In the genomic region with DNA sequence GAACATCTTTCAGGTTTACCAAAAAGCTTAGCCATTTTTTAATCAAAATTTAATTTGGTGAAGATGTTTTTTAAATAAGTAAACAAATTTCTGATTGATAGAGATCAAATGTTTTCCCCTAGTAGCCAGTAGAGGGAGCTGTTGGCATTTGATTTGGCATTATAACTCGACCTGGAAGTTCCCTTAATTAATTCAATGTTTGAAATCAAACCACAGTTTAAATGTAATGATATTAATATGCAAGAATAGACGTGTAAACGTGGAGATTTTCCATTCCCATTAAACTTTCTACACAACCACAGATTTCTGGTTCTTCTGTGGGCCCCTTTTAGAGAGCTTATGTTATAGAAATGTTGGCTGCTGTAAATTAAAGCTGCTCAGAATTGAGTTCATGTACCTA, we compare ENCODE assay signal across 8 cellular contexts.
A peak's percentile ranks its signal among the peaks of the same experiment; 100 is the strongest.
DNase-seq lines count a peak whose midpoint lies in the region; ATAC-seq and TF ChIP-seq lines count a peak whose summit lies in the region.

No MANE protein-coding gene starts in this region.

- H3K36me3 Mint-ChIP-seq in WTC11 = no peaks in the 10 kb centered on the region

- no peaks in the 10 kb centered on the region for H3K9me3 ChIP-seq in right cardiac atrium (ENCODE audit: control insufficient read depth, low read length)

- CTCF ChIA-PET in WTC11 (lab: Charles Lee) = interaction anchor here (0.6 to 2.6 kb wide), 19 partner anchors 10 to 926 kb away, joined by 3 to 14 read pairs (median 3); no protein-coding TSS in a partner anchor

- no peaks in the 10 kb centered on the region for H3K27me3 ChIP-seq in right cardiac atrium (ENCODE audit: control insufficient read depth, insufficient read depth)

- no peaks in the 10 kb centered on the region for H3K27me3 Mint-ChIP-seq in WTC11 (ENCODE audit: low read depth)

- H3K4me1 ChIP-seq in right cardiac atrium (ENCODE audit: control insufficient read depth, insufficient read depth, low read length) = peaks cover 2% of the 10 kb centered on the region

- H3K4me3 ChIP-seq in right cardiac atrium (ENCODE audit: low read length) = peak overlapping the region; percentile 38

- peak; percentile 25 for DNase-seq in SKM-1 treated with dmso at 0.1 percent for 144 hours (lab: John Stamatoyannopoulos, UW; ENCODE audit: unreplicated experiment)
- no peak for DNase-seq in SKM-1 (lab: John Stamatoyannopoulos, UW; ENCODE audit: unreplicated experiment)
- DNase-seq in NCI-H1694 treated with DMSO at 0.1 percent for 48 hours (lab: John Stamatoyannopoulos, UW) = peak; percentile 81
- no peak for DNase-seq in WTC11 (ENCODE audit: low spot score)
- no peak for DNase-seq in right cardiac atrium
- DNase-seq in stromal cell of bone marrow (ENCODE audit: low read depth) = peak; percentile 30
- DNase-seq in posterior vena cava (ENCODE audit: low spot score) = no peak

- TF ChIP-seq CTCF in WTC11 (IDR thresholded peaks at IDR 0.05) = peak; percentile 58; the same call in 1 of the 2 replicates

- no peak overlapping the region for H3K27ac ChIP-seq in right cardiac atrium (ENCODE audit: low read length)

- no peaks in the 10 kb centered on the region for H3K9me3 Mint-ChIP-seq in WTC11

- H3K27ac Mint-ChIP-seq in WTC11 = no peak overlapping the region

- 0% methylated on average over 3 of the region's 3 CpGs for whole genome bisulfite sequencing in right cardiac atrium

- POLR2A ChIA-PET in WTC11 (lab: Charles Lee) = no interaction called here

- peaks cover 42% of the 10 kb centered on the region for H3K4me1 Mint-ChIP-seq in WTC11

- no peak overlapping the region for H3K4me3 Mint-ChIP-seq in WTC11

- intact Hi-C loops in right cardiac atrium (cut with DNase I) = loop anchor here (5.0 to 10.0 kb wide), 5 partner anchors 73 to 997 kb away; no protein-coding TSS in a partner anchor
- intact Hi-C loops in posterior vena cava (cut with DNase I) = loop anchor here (5.0 to 10.0 kb wide), 3 partner anchors 925 to 997 kb away; no protein-coding TSS in a partner anchor

- ATAC-seq in WTC11 (no peak), right cardiac atrium (peak in 1 of 2 donors; percentile 44), HG03045 (IDR thresholded peaks at IDR 0.05; ENCODE audit: unreplicated experiment) (no peak)

TF ChIP-seq in WTC11, 78 proteins besides CTCF, POLR2A, EP300 and RAD21 (continues in another document):
- TF ChIP-seq, protein P1, sequence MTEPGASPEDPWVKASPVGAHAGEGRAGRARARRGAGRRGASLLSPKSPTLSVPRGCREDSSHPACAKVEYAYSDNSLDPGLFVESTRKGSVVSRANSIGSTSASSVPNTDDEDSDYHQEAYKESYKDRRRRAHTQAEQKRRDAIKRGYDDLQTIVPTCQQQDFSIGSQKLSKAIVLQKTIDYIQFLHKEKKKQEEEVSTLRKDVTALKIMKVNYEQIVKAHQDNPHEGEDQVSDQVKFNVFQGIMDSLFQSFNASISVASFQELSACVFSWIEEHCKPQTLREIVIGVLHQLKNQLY (CRISPR knock-in tag; IDR thresholded peaks at IDR 0.05) = no peak
- TF ChIP-seq, protein P2, sequence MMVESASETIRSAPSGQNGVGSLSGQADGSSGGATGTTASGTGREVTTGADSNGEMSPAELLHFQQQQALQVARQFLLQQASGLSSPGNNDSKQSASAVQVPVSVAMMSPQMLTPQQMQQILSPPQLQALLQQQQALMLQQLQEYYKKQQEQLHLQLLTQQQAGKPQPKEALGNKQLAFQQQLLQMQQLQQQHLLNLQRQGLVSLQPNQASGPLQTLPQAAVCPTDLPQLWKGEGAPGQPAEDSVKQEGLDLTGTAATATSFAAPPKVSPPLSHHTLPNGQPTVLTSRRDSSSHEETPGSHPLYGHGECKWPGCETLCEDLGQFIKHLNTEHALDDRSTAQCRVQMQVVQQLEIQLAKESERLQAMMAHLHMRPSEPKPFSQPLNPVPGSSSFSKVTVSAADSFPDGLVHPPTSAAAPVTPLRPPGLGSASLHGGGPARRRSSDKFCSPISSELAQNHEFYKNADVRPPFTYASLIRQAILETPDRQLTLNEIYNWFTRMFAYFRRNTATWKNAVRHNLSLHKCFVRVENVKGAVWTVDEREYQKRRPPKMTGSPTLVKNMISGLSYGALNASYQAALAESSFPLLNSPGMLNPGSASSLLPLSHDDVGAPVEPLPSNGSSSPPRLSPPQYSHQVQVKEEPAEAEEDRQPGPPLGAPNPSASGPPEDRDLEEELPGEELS (CRISPR knock-in tag; IDR thresholded peaks at IDR 0.05) = no peak
- TF ChIP-seq TP53 (CRISPR knock-in tag; IDR thresholded peaks at IDR 0.05) = no peak
- TF ChIP-seq ZNF263 (CRISPR knock-in tag; IDR thresholded peaks at IDR 0.05; ENCODE audit: low read depth) = no peak
- TF ChIP-seq TEAD4 (CRISPR knock-in tag; IDR thresholded peaks at IDR 0.05) = no peak
- no peak for TF ChIP-seq ZNF138 (CRISPR knock-in tag; conservative IDR thresholded peaks at IDR 0.05)
- TF ChIP-seq, protein P3, sequence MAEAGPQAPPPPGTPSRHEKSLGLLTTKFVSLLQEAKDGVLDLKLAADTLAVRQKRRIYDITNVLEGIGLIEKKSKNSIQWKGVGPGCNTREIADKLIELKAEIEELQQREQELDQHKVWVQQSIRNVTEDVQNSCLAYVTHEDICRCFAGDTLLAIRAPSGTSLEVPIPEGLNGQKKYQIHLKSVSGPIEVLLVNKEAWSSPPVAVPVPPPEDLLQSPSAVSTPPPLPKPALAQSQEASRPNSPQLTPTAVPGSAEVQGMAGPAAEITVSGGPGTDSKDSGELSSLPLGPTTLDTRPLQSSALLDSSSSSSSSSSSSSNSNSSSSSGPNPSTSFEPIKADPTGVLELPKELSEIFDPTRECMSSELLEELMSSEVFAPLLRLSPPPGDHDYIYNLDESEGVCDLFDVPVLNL (CRISPR knock-in tag; IDR thresholded peaks at IDR 0.05; ENCODE audit: borderline replicate concordance, low read depth) = no peak
- TF ChIP-seq, protein P4, sequence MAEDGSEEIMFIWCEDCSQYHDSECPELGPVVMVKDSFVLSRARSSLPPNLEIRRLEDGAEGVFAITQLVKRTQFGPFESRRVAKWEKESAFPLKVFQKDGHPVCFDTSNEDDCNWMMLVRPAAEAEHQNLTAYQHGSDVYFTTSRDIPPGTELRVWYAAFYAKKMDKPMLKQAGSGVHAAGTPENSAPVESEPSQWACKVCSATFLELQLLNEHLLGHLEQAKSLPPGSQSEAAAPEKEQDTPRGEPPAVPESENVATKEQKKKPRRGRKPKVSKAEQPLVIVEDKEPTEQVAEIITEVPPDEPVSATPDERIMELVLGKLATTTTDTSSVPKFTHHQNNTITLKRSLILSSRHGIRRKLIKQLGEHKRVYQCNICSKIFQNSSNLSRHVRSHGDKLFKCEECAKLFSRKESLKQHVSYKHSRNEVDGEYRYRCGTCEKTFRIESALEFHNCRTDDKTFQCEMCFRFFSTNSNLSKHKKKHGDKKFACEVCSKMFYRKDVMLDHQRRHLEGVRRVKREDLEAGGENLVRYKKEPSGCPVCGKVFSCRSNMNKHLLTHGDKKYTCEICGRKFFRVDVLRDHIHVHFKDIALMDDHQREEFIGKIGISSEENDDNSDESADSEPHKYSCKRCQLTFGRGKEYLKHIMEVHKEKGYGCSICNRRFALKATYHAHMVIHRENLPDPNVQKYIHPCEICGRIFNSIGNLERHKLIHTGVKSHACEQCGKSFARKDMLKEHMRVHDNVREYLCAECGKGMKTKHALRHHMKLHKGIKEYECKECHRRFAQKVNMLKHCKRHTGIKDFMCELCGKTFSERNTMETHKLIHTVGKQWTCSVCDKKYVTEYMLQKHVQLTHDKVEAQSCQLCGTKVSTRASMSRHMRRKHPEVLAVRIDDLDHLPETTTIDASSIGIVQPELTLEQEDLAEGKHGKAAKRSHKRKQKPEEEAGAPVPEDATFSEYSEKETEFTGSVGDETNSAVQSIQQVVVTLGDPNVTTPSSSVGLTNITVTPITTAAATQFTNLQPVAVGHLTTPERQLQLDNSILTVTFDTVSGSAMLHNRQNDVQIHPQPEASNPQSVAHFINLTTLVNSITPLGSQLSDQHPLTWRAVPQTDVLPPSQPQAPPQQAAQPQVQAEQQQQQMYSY (CRISPR knock-in tag; IDR thresholded peaks at IDR 0.05) = no peak
- TF ChIP-seq, protein P5, sequence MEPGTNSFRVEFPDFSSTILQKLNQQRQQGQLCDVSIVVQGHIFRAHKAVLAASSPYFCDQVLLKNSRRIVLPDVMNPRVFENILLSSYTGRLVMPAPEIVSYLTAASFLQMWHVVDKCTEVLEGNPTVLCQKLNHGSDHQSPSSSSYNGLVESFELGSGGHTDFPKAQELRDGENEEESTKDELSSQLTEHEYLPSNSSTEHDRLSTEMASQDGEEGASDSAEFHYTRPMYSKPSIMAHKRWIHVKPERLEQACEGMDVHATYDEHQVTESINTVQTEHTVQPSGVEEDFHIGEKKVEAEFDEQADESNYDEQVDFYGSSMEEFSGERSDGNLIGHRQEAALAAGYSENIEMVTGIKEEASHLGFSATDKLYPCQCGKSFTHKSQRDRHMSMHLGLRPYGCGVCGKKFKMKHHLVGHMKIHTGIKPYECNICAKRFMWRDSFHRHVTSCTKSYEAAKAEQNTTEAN (CRISPR knock-in tag; IDR thresholded peaks at IDR 0.05) = no peak
- TF ChIP-seq, protein P6, sequence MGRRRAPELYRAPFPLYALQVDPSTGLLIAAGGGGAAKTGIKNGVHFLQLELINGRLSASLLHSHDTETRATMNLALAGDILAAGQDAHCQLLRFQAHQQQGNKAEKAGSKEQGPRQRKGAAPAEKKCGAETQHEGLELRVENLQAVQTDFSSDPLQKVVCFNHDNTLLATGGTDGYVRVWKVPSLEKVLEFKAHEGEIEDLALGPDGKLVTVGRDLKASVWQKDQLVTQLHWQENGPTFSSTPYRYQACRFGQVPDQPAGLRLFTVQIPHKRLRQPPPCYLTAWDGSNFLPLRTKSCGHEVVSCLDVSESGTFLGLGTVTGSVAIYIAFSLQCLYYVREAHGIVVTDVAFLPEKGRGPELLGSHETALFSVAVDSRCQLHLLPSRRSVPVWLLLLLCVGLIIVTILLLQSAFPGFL (CRISPR knock-in tag; IDR thresholded peaks at IDR 0.05; ENCODE audit: borderline replicate concordance) = no peak
- TF ChIP-seq, protein P7, sequence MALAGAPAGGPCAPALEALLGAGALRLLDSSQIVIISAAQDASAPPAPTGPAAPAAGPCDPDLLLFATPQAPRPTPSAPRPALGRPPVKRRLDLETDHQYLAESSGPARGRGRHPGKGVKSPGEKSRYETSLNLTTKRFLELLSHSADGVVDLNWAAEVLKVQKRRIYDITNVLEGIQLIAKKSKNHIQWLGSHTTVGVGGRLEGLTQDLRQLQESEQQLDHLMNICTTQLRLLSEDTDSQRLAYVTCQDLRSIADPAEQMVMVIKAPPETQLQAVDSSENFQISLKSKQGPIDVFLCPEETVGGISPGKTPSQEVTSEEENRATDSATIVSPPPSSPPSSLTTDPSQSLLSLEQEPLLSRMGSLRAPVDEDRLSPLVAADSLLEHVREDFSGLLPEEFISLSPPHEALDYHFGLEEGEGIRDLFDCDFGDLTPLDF (CRISPR knock-in tag; IDR thresholded peaks at IDR 0.05) = no peak
- TF ChIP-seq GABPB1 (CRISPR knock-in tag; IDR thresholded peaks at IDR 0.05) = no peak
- no peak for TF ChIP-seq NFE2L1 (CRISPR knock-in tag; IDR thresholded peaks at IDR 0.05)
- no peak for TF ChIP-seq NR3C1 (CRISPR knock-in tag; conservative IDR thresholded peaks at IDR 0.05; ENCODE audit: low read depth)
- TF ChIP-seq ZNF396 (CRISPR knock-in tag; IDR thresholded peaks at IDR 0.05; ENCODE audit: borderline replicate concordance) = no peak

Comparison
In these comparisons a context has a peak if more than half of its experiments do, and no peak if none do; other contexts are left out.
1. DNase-seq: peak in SKM-1 treated with dmso at 0.1 percent for 144 hours (single experiment), NCI-H1694 treated with DMSO at 0.1 percent for 48 hours (single experiment) and stromal cell of bone marrow (single experiment); none in SKM-1 (single experiment), WTC11 (single experiment), right cardiac atrium (0 of 3) and posterior vena cava (single experiment).